In the genomic region with DNA sequence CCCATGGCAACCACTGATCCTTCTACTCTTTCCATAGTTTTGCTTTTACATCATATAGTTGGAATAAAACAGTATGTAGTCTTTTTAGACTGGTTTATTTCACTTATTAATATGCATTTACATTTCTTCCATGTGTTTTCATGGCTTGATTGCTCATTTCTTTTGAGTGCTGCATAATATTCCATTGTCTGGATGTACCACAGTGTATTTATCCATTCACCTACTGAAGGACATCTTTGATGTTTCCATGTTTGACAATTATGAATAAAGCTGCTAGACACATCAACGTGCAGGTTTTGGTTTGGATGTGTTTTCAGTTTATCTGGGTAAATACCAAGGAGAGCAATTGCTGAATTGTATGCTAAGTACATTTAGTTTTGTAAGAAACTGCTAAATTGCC, we compare ENCODE assay signal across 28 cellular contexts.
"Had no signal": no experiment of that assay in that cellular context is flagged by ENCODE, and none has a peak within 500 bp of the region (broad histone marks: within the 10 kb centered on the region; RNA-seq: fewer than 3 reads in every experiment).

No MANE protein-coding gene starts in this region.

- H3K36me3 ChIP-seq: colonic mucosa, esophagus muscularis mucosa, gastrocnemius medialis, heart left ventricle had no signal

- H3K4me1 Mint-ChIP-seq: endodermal cell had no signal

- H3K27ac Mint-ChIP-seq: dendritic cell treated with granulocyte-macrophage colony-stimulating factor and Interleukin-4, amounts not matched to agents 40 ng/mL and 50 ng/mL, for 4 days; endodermal cell had no signal

- H3K27ac ChIP-seq: colonic mucosa, coronary artery, dorsolateral prefrontal cortex, epithelial cell of prostate, esophagus muscularis mucosa, esophagus squamous epithelium, foreskin keratinocyte, gastrocnemius medialis, gastroesophageal sphincter, heart left ventricle, heart right ventricle, hepatocyte had no signal

- ATAC-seq: effector memory CD8-positive, alpha-beta T cell; esophagus mucosa; foreskin keratinocyte; gastrocnemius medialis; gastroesophageal sphincter; heart left ventricle; heart right ventricle had no signal

- DNase-seq: colonic mucosa; cortex of kidney; dorsolateral prefrontal cortex; effector CD4-positive, alpha-beta T cell; effector CD8-positive, alpha-beta T cell; effector memory CD4-positive, alpha-beta T cell; effector memory CD8-positive, alpha-beta T cell; endodermal cell; erythroblast; esophagus squamous epithelium; foreskin fibroblast; foreskin keratinocyte; foreskin melanocyte; gastrocnemius medialis; glutamatergic neuron; head of caudate nucleus; heart left ventricle; heart right ventricle had no signal

- H3K4me3 ChIP-seq: colonic mucosa, coronary artery, dorsolateral prefrontal cortex, esophagus muscularis mucosa, esophagus squamous epithelium, gastrocnemius medialis, gastroesophageal sphincter, heart left ventricle, heart right ventricle, hepatocyte had no signal

- H2AFZ ChIP-seq: hepatocyte had no signal

- H3K9me3 ChIP-seq: colonic mucosa, esophagus muscularis mucosa, esophagus squamous epithelium, gastrocnemius medialis, gastroesophageal sphincter had no signal

- H3K4me3 Mint-ChIP-seq: dendritic cell treated with granulocyte-macrophage colony-stimulating factor and Interleukin-4, amounts not matched to agents 40 ng/mL and 50 ng/mL, for 4 days; effector memory CD8-positive, alpha-beta T cell; endodermal cell had no signal

- H3K9me3 Mint-ChIP-seq: effector memory CD8-positive, alpha-beta T cell had no signal

- H3K4me2 ChIP-seq: hepatocyte had no signal

- FAIRE-seq: endometrium, endothelial cell of umbilical vein, frontal cortex had no signal

- H3K4me1 ChIP-seq: colonic mucosa, esophagus muscularis mucosa, esophagus squamous epithelium, foreskin keratinocyte, gastrocnemius medialis, gastroesophageal sphincter, heart left ventricle, heart right ventricle had no signal

- H3K27me3 Mint-ChIP-seq: dendritic cell treated with granulocyte-macrophage colony-stimulating factor and Interleukin-4, amounts not matched to agents 40 ng/mL and 50 ng/mL, for 4 days; effector memory CD8-positive, alpha-beta T cell had no signal

- H3K79me2 ChIP-seq: hepatocyte had no signal

- H3K27me3 ChIP-seq: colonic mucosa, esophagus muscularis mucosa, esophagus squamous epithelium, foreskin keratinocyte, gastrocnemius medialis, gastroesophageal sphincter, heart left ventricle, heart right ventricle, hepatocyte had no signal
